In the genomic region with DNA sequence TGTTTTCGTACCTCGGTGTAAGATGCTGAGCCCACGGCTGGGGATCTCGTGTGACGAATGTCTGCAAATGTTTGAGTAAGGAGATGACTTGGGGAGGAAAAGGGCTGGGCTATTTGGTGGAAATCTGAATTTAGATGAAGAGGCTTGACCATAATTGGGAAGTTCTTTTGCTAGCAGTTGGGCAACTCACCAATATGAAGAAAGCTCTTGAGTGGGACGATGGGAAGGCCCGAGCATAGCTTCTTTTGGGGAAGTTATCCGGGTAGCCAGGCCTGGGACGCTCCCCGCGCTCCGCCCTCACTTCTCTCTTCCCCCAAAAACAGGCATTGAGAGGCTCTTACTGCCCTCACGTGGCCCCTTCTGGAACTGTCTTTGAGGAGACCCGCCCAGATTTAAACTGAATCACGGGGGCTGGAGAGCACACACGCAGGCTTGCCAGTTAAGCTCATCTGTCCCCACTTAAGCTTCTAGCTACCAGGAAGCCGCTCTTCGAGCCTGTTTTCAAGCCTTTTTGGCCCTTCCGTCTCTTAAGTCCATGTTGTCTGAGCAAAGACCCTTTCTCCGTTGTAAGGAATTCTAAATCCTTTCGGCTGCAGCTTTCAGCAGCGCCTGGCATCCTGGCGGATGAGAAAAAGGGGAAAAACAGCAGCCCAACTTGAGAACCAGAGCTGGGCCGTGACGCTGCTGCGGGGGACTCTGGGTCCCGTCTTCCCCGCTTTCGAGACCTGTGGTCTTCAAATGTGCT, we compare ENCODE assay signal across 8 cellular contexts.
DNase-seq lines count a peak whose midpoint lies in the region; ATAC-seq and TF ChIP-seq lines count a peak whose summit lies in the region.

No MANE protein-coding gene starts in this region.

- no peaks in the 10 kb centered on the region for H3K36me3 Mint-ChIP-seq in activated T-helper 2 cell treated with anti-CD3 and anti-CD28 coated beads, Interferon-gamma antibody, Interleukin-2, Interleukin-4, amounts not matched to agents 10 μg/mL and 5 μg/mL and 100 μg/mL, durations not matched to agents 14 hours and 24 hours and 36 hours (ENCODE audit: low read depth)
- H3K36me3 Mint-ChIP-seq in nephron (ENCODE audit: low read depth), result peaks cover 13% of the 10 kb centered on the region

- peak; percentile 94 for DNase-seq in ELR (ENCODE audit: low read depth)
- DNase-seq in Kasumi-1 (lab: John Stamatoyannopoulos, UW), result peak; percentile 99
- DNase-seq in RPMI7951 (ENCODE audit: low read depth), result peak; percentile 92
- DNase-seq in activated T-helper 2 cell treated with anti-CD3 and anti-CD28 coated beads, Interferon-gamma antibody, Interleukin-2, Interleukin-4, amounts not matched to agents 10 μg/mL and 5 μg/mL and 100 μg/mL, durations not matched to agents 14 hours and 24 hours and 36 hours (ENCODE audit: low spot score), result peak; percentile 78
- peak; percentile 97 for DNase-seq in fibroblast of the aortic adventitia (ENCODE audit: low read depth)
- peak; percentile 93 for DNase-seq in stimulated activated naive CD8-positive, alpha-beta T cell treated with anti-CD3 and anti-CD28 coated beads, Interleukin-15, Interleukin-2, amounts not matched to agents 100 U/mL and 50 U/mL, for 24 hours

- peaks cover 14% of the 10 kb centered on the region for H3K27me3 Mint-ChIP-seq in activated T-helper 2 cell treated with anti-CD3 and anti-CD28 coated beads, Interferon-gamma antibody, Interleukin-2, Interleukin-4, amounts not matched to agents 10 μg/mL and 5 μg/mL and 100 μg/mL, durations not matched to agents 14 hours and 24 hours and 36 hours (ENCODE audit: low read depth)
- H3K27me3 Mint-ChIP-seq in nephron (ENCODE audit: low read depth), result peaks cover 4% of the 10 kb centered on the region

- no peaks in the 10 kb centered on the region for H3K9me3 Mint-ChIP-seq in activated T-helper 2 cell treated with anti-CD3 and anti-CD28 coated beads, Interferon-gamma antibody, Interleukin-2, Interleukin-4, amounts not matched to agents 10 μg/mL and 5 μg/mL and 100 μg/mL, durations not matched to agents 14 hours and 24 hours and 36 hours
- no peaks in the 10 kb centered on the region for H3K9me3 Mint-ChIP-seq in nephron

- peak overlapping the region; percentile 52 for H3K4me3 ChIP-seq in fibroblast of the aortic adventitia (ENCODE audit: low read depth, low read length)

- H3K4me1 Mint-ChIP-seq in activated T-helper 2 cell treated with anti-CD3 and anti-CD28 coated beads, Interferon-gamma antibody, Interleukin-2, Interleukin-4, amounts not matched to agents 10 μg/mL and 5 μg/mL and 100 μg/mL, durations not matched to agents 14 hours and 24 hours and 36 hours (ENCODE audit: low read depth), result peaks cover 23% of the 10 kb centered on the region
- H3K4me1 Mint-ChIP-seq in nephron, result peaks cover 18% of the 10 kb centered on the region

- TF ChIP-seq CTCF in fibroblast of the aortic adventitia (IDR thresholded peaks at IDR 0.05; ENCODE audit: insufficient read depth, low read length) (peak; percentile 88), nephron (IDR thresholded peaks at IDR 0.05; ENCODE audit: unreplicated experiment in 3 of 3) (peak; percentile 76 to 81 (median 80))

- H3K4me3 Mint-ChIP-seq in activated T-helper 2 cell treated with anti-CD3 and anti-CD28 coated beads, Interferon-gamma antibody, Interleukin-2, Interleukin-4, amounts not matched to agents 10 μg/mL and 5 μg/mL and 100 μg/mL, durations not matched to agents 14 hours and 24 hours and 36 hours (ENCODE audit: low read depth), result peak overlapping the region; percentile 48
- H3K4me3 Mint-ChIP-seq in nephron, result peak overlapping the region; percentile 63 to 78 (median 69)

- intact Hi-C loops in activated T-helper 2 cell treated with anti-CD3 and anti-CD28 coated beads, Interferon-gamma antibody, Interleukin-2, Interleukin-4, amounts not matched to agents 10 μg/mL and 5 μg/mL and 100 μg/mL, durations not matched to agents 14 hours and 24 hours and 36 hours (cut with micrococcal nuclease), result loop anchor here (1.0 to 5.0 kb wide), 7 partner anchors 18 to 458 kb away; no protein-coding TSS in a partner anchor

- peak; percentile 93 for ATAC-seq in GM21825 (IDR thresholded peaks at IDR 0.05; ENCODE audit: unreplicated experiment)
- peak; percentile 95 for ATAC-seq in stimulated activated naive CD8-positive, alpha-beta T cell treated with anti-CD3 and anti-CD28 coated beads, Interleukin-15, Interleukin-2, amounts not matched to agents 100 U/mL and 50 U/mL, for 24 hours

- peak overlapping the region; percentile 79 for H3K27ac Mint-ChIP-seq in activated T-helper 2 cell treated with anti-CD3 and anti-CD28 coated beads, Interferon-gamma antibody, Interleukin-2, Interleukin-4, amounts not matched to agents 10 μg/mL and 5 μg/mL and 100 μg/mL, durations not matched to agents 14 hours and 24 hours and 36 hours
- H3K27ac Mint-ChIP-seq in nephron, result peak overlapping the region; percentile 89 to 93 (median 92)

Comparison
In these comparisons a context has a peak if more than half of its experiments do, and no peak if none do; other contexts are left out.
1. Peak in every context shown above with its lines: DNase-seq, ATAC-seq and H3K4me3 ChIP-seq.